ENCODE assay signal across 1 cellular context in the genomic region with DNA sequence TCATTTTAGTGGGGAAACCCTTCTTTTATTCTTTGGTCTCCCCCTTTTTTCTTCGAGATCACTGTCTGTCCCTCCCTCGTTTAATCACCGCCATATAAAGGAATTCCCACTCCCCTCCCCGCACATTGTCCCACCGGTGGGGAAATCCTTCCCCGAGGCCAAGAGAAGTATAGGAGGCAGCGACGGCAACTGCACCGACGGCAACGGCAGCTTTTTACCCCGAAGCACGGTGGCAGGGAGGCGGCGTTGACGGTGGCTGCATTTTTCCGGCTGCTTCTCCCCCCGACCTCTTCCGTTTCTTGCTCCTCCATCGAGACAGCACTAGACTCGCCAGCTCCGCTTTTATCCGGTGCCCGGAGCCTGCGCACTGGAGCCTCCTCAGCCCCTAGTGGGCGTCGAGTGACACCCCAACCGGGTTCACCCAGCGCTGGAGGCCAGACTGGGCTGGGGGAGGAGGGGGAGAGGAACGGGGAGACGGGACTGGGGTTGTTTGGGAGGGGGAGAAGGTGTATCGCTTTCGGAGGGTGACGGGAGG.
TF ChIP-seq lines count a peak whose summit lies in the region.

No MANE protein-coding gene starts in this region.

TF ChIP-seq in GM12878, 131 proteins besides CTCF, POLR2A, EP300 and RAD21 (continued from another document and continues in another):
- TF ChIP-seq, protein P1, sequence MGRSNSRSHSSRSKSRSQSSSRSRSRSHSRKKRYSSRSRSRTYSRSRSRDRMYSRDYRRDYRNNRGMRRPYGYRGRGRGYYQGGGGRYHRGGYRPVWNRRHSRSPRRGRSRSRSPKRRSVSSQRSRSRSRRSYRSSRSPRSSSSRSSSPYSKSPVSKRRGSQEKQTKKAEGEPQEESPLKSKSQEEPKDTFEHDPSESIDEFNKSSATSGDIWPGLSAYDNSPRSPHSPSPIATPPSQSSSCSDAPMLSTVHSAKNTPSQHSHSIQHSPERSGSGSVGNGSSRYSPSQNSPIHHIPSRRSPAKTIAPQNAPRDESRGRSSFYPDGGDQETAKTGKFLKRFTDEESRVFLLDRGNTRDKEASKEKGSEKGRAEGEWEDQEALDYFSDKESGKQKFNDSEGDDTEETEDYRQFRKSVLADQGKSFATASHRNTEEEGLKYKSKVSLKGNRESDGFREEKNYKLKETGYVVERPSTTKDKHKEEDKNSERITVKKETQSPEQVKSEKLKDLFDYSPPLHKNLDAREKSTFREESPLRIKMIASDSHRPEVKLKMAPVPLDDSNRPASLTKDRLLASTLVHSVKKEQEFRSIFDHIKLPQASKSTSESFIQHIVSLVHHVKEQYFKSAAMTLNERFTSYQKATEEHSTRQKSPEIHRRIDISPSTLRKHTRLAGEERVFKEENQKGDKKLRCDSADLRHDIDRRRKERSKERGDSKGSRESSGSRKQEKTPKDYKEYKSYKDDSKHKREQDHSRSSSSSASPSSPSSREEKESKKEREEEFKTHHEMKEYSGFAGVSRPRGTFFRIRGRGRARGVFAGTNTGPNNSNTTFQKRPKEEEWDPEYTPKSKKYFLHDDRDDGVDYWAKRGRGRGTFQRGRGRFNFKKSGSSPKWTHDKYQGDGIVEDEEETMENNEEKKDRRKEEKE (IDR thresholded peaks at IDR 0.05) = peak; percentile 74
- TF ChIP-seq, protein P2, sequence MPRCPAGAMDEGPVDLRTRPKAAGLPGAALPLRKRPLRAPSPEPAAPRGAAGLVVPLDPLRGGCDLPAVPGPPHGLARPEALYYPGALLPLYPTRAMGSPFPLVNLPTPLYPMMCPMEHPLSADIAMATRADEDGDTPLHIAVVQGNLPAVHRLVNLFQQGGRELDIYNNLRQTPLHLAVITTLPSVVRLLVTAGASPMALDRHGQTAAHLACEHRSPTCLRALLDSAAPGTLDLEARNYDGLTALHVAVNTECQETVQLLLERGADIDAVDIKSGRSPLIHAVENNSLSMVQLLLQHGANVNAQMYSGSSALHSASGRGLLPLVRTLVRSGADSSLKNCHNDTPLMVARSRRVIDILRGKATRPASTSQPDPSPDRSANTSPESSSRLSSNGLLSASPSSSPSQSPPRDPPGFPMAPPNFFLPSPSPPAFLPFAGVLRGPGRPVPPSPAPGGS (IDR thresholded peaks at IDR 0.05; ENCODE audit: borderline replicate concordance, insufficient read depth, low read depth, low read length, poor library complexity, severe bottlenecking) = peak; percentile 1
- TF ChIP-seq EGR1 (IDR thresholded peaks at IDR 0.05; ENCODE audit: borderline replicate concordance in 1 of 2, low read depth in 2 of 2, low read length in 2 of 2) (peak in 1 of 2 experiments; percentile 60; a peak in 2 of 3 replicates), STAT3 (IDR thresholded peaks at IDR 0.05; ENCODE audit: low read depth, low read length) (peak; percentile 10; the same call in 1 of the 2 replicates), MXI1 (IDR thresholded peaks at IDR 0.05; ENCODE audit: low read depth, low read length) (peak; percentile 79; the same call in 1 of the 2 replicates), YBX1 (IDR thresholded peaks at IDR 0.05) (no peak), HCFC1 (IDR thresholded peaks at IDR 0.05; ENCODE audit: low read length) (0 out of 2 replicates have a peak, but pooled peaks have one; percentile 47), MEF2B (IDR thresholded peaks at IDR 0.05; ENCODE audit: partially characterized antibody, poor library complexity, severe bottlenecking) (peak; percentile 62), RB1 (IDR thresholded peaks at IDR 0.05; ENCODE audit: borderline replicate concordance) (peak; percentile 23; the same call in 1 of the 2 replicates), TCF3 (IDR thresholded peaks at IDR 0.05; ENCODE audit: borderline replicate concordance, insufficient read depth, low read depth, low read length) (peak; percentile 82; the same call in 1 of the 2 replicates), NR2C1 (IDR thresholded peaks at IDR 0.05) (0 out of 2 replicates have a peak, but pooled peaks have one; percentile 19), SUZ12 (IDR thresholded peaks at IDR 0.05; ENCODE audit: unreplicated experiment) (no peak), POLR2AphosphoS5 (IDR thresholded peaks at IDR 0.05; ENCODE audit: low read length) (peak; percentile 98), BCL11A (IDR thresholded peaks at IDR 0.05; ENCODE audit: low read depth, low read length) (no peak), SMAD1 (IDR thresholded peaks at IDR 0.05; ENCODE audit: low read depth, partially characterized antibody) (peak; percentile 95), SMARCA5 (IDR thresholded peaks at IDR 0.05) (peak; percentile 91), ZBED1 (IDR thresholded peaks at IDR 0.05; ENCODE audit: borderline replicate concordance) (no peak), MTA2 (IDR thresholded peaks at IDR 0.05; ENCODE audit: low read depth) (no peak; the same call in 1 of the 2 replicates), ZNF384 (IDR thresholded peaks at IDR 0.05; ENCODE audit: borderline replicate concordance, low read depth, low read length) (no peak), SREBF1 (IDR thresholded peaks at IDR 0.05; ENCODE audit: low read length) (no peak), NRF1 (conservative IDR thresholded peaks at IDR 0.05; ENCODE audit: low read depth, low read length) (peak; percentile 81), POLR2AphosphoS2 (IDR thresholded peaks at IDR 0.05; ENCODE audit: low read depth, low read length) (peak; percentile 86; the same call in 1 of the 2 replicates), ESRRA (IDR thresholded peaks at IDR 0.05; ENCODE audit: low read length) (no peak), ZNF24 (IDR thresholded peaks at IDR 0.05) (peak; percentile 66; the same call in 1 of the 2 replicates), CHD2 (IDR thresholded peaks at IDR 0.05; ENCODE audit: borderline replicate concordance, low read depth, low read length) (no peak), TAF1 (IDR thresholded peaks at IDR 0.05; ENCODE audit: borderline replicate concordance, low read depth, low read length) (peak; percentile 67), BHLHE40 (IDR thresholded peaks at IDR 0.05; ENCODE audit: borderline replicate concordance in 1 of 2, low read depth in 2 of 2, low read length in 1 of 2) (no peak), TBL1XR1 (IDR thresholded peaks at IDR 0.05; ENCODE audit: low read depth, low read length) (no peak), NBN (IDR thresholded peaks at IDR 0.05) (no peak; the same call in 1 of the 2 replicates), MTA3 (IDR thresholded peaks at IDR 0.05; ENCODE audit: borderline replicate concordance, low read length) (no peak), CEBPB (IDR thresholded peaks at IDR 0.05; ENCODE audit: borderline replicate concordance in 1 of 2, low read depth in 2 of 2, low read length in 2 of 2) (no peak), HDGF (IDR thresholded peaks at IDR 0.05) (peak; percentile 71), PML (IDR thresholded peaks at IDR 0.05; ENCODE audit: low read length) (no peak), BMI1 (IDR thresholded peaks at IDR 0.05; ENCODE audit: borderline replicate concordance) (peak; percentile 27; the same call in 1 of the 2 replicates)
- TF ChIP-seq, protein P3, sequence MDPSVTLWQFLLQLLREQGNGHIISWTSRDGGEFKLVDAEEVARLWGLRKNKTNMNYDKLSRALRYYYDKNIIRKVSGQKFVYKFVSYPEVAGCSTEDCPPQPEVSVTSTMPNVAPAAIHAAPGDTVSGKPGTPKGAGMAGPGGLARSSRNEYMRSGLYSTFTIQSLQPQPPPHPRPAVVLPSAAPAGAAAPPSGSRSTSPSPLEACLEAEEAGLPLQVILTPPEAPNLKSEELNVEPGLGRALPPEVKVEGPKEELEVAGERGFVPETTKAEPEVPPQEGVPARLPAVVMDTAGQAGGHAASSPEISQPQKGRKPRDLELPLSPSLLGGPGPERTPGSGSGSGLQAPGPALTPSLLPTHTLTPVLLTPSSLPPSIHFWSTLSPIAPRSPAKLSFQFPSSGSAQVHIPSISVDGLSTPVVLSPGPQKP (IDR thresholded peaks at IDR 0.05; ENCODE audit: low read depth, low read length) = no peak
- TF ChIP-seq, protein P4, sequence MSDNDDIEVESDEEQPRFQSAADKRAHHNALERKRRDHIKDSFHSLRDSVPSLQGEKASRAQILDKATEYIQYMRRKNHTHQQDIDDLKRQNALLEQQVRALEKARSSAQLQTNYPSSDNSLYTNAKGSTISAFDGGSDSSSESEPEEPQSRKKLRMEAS (IDR thresholded peaks at IDR 0.05; ENCODE audit: low read depth, low read length) = peak; percentile 38
- TF ChIP-seq, protein P5, sequence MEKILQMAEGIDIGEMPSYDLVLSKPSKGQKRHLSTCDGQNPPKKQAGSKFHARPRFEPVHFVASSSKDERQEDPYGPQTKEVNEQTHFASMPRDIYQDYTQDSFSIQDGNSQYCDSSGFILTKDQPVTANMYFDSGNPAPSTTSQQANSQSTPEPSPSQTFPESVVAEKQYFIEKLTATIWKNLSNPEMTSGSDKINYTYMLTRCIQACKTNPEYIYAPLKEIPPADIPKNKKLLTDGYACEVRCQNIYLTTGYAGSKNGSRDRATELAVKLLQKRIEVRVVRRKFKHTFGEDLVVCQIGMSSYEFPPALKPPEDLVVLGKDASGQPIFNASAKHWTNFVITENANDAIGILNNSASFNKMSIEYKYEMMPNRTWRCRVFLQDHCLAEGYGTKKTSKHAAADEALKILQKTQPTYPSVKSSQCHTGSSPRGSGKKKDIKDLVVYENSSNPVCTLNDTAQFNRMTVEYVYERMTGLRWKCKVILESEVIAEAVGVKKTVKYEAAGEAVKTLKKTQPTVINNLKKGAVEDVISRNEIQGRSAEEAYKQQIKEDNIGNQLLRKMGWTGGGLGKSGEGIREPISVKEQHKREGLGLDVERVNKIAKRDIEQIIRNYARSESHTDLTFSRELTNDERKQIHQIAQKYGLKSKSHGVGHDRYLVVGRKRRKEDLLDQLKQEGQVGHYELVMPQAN (conservative IDR thresholded peaks at IDR 0.05) = peak; percentile 67; the same call in 1 of the 2 replicates
- TF ChIP-seq, protein P6, sequence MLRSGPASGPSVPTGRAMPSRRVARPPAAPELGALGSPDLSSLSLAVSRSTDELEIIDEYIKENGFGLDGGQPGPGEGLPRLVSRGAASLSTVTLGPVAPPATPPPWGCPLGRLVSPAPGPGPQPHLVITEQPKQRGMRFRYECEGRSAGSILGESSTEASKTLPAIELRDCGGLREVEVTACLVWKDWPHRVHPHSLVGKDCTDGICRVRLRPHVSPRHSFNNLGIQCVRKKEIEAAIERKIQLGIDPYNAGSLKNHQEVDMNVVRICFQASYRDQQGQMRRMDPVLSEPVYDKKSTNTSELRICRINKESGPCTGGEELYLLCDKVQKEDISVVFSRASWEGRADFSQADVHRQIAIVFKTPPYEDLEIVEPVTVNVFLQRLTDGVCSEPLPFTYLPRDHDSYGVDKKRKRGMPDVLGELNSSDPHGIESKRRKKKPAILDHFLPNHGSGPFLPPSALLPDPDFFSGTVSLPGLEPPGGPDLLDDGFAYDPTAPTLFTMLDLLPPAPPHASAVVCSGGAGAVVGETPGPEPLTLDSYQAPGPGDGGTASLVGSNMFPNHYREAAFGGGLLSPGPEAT (IDR thresholded peaks at IDR 0.05; ENCODE audit: low read depth) = no peak; the same call in 1 of the 2 replicates
- TF ChIP-seq, protein P7, sequence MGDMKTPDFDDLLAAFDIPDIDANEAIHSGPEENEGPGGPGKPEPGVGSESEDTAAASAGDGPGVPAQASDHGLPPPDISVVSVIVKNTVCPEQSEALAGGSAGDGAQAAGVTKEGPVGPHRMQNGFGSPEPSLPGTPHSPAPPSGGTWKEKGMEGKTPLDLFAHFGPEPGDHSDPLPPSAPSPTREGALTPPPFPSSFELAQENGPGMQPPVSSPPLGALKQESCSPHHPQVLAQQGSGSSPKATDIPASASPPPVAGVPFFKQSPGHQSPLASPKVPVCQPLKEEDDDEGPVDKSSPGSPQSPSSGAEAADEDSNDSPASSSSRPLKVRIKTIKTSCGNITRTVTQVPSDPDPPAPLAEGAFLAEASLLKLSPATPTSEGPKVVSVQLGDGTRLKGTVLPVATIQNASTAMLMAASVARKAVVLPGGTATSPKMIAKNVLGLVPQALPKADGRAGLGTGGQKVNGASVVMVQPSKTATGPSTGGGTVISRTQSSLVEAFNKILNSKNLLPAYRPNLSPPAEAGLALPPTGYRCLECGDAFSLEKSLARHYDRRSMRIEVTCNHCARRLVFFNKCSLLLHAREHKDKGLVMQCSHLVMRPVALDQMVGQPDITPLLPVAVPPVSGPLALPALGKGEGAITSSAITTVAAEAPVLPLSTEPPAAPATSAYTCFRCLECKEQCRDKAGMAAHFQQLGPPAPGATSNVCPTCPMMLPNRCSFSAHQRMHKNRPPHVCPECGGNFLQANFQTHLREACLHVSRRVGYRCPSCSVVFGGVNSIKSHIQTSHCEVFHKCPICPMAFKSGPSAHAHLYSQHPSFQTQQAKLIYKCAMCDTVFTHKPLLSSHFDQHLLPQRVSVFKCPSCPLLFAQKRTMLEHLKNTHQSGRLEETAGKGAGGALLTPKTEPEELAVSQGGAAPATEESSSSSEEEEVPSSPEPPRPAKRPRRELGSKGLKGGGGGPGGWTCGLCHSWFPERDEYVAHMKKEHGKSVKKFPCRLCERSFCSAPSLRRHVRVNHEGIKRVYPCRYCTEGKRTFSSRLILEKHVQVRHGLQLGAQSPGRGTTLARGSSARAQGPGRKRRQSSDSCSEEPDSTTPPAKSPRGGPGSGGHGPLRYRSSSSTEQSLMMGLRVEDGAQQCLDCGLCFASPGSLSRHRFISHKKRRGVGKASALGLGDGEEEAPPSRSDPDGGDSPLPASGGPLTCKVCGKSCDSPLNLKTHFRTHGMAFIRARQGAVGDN (IDR thresholded peaks at IDR 0.05) = peak; percentile 78
- TF ChIP-seq, protein P8, sequence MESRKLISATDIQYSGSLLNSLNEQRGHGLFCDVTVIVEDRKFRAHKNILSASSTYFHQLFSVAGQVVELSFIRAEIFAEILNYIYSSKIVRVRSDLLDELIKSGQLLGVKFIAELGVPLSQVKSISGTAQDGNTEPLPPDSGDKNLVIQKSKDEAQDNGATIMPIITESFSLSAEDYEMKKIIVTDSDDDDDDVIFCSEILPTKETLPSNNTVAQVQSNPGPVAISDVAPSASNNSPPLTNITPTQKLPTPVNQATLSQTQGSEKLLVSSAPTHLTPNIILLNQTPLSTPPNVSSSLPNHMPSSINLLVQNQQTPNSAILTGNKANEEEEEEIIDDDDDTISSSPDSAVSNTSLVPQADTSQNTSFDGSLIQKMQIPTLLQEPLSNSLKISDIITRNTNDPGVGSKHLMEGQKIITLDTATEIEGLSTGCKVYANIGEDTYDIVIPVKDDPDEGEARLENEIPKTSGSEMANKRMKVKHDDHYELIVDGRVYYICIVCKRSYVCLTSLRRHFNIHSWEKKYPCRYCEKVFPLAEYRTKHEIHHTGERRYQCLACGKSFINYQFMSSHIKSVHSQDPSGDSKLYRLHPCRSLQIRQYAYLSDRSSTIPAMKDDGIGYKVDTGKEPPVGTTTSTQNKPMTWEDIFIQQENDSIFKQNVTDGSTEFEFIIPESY (IDR thresholded peaks at IDR 0.05) = peak; percentile 70; the same call in 1 of the 2 replicates
- TF ChIP-seq, protein P9, sequence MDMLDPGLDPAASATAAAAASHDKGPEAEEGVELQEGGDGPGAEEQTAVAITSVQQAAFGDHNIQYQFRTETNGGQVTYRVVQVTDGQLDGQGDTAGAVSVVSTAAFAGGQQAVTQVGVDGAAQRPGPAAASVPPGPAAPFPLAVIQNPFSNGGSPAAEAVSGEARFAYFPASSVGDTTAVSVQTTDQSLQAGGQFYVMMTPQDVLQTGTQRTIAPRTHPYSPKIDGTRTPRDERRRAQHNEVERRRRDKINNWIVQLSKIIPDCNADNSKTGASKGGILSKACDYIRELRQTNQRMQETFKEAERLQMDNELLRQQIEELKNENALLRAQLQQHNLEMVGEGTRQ (IDR thresholded peaks at IDR 0.05; ENCODE audit: borderline replicate concordance, low read depth, low read length) = no peak
